21 cellular contexts compared by ENCODE assay signal in genomic region chr16:12767897-12768296, GRCh38. TPM values are rescaled to one million over a fixed set of nuclear protein-coding genes. Genes with fewer than 3 reads are reported as not detected.
DNase-seq lines count a peak whose midpoint lies in the region; ATAC-seq and TF ChIP-seq lines count a peak whose summit lies in the region.
"Had no signal": no experiment of that assay in that cellular context is flagged by ENCODE, and none has a peak within 500 bp of the region (broad histone marks: within the 10 kb centered on the region; RNA-seq: fewer than 3 reads in every experiment).

No MANE protein-coding gene starts in this region.

- CTCF ChIA-PET in CD4-positive, alpha-beta memory T cell (lab: Charles Lee; ENCODE audit: partially characterized antibody), result no interaction called here
- CTCF ChIA-PET in activated CD4-positive, alpha-beta memory T cell treated with anti-CD3 and anti-CD28 coated beads, Interleukin-2, amount 10 ng/mL, durations not matched to agents 7 days and 5 days (lab: Charles Lee), result no interaction called here

- H2AK5ac ChIP-seq in neuronal stem cell (ENCODE audit: low read depth, low read length), result no peak overlapping the region

- no peak for DNase-seq in CD4-positive, alpha-beta memory T cell
- DNase-seq in GM12865 (ENCODE audit: low read depth) (peak; percentile 47), neuronal stem cell (ENCODE audit: low spot score) (no peak), NCI-H226 (no peak), left ventricle myocardium superior (no peak)
- no peak for DNase-seq in activated CD4-positive, alpha-beta memory T cell treated with anti-CD3 and anti-CD28 coated beads, Interleukin-2, amount 10 ng/mL, durations not matched to agents 7 days and 5 days
- no peak for DNase-seq in effector memory CD4-positive, alpha-beta T cell
- no peak for DNase-seq in effector CD8-positive, alpha-beta T cell (lab: John Stamatoyannopoulos, UW)
- DNase-seq: activated B cell treated with CpG ODN at 0.5 μM for 24 hours; aorta; DMS79; heart left ventricle; NCI-H1417 treated with DMSO at 0.1 percent for 48 hours; NCI-H2107; NCI-H510A; NK-92 treated with Interleukin-12 subunit alpha and Interleukin-12 subunit beta, amount 100 ng/mL, for 24 hours; Peyer's patch; small intestine; stimulated activated CD4-positive, alpha-beta T cell treated with anti-CD3 and anti-CD28 coated beads, Interleukin-4, amount 100 ng/mL, for 1 hour; trophoblast cell had no signal

- peak overlapping the region in 3 of 7 donors; percentile 5 to 82 (median 44) for H3K27ac Mint-ChIP-seq in CD4-positive, alpha-beta memory T cell
- peak overlapping the region; percentile 53 for H3K27ac Mint-ChIP-seq in activated CD4-positive, alpha-beta memory T cell treated with anti-CD3 and anti-CD28 coated beads, Interleukin-2, amount 10 ng/mL, durations not matched to agents 7 days and 5 days
- H3K27ac Mint-ChIP-seq: activated B cell treated with CpG ODN at 0.5 μM for 24 hours had no signal

- POLR2A ChIA-PET in CD4-positive, alpha-beta memory T cell (lab: Charles Lee; ENCODE audit: partially characterized antibody), result interaction anchor here (1.0 kb wide), 1 partner anchor 14 kb away, joined by 3 read pairs; no protein-coding TSS in a partner anchor
- POLR2A ChIA-PET in activated CD4-positive, alpha-beta memory T cell treated with anti-CD3 and anti-CD28 coated beads, Interleukin-2, amount 10 ng/mL, durations not matched to agents 7 days and 5 days (lab: Charles Lee), result interaction anchor here (0.9 to 2.1 kb wide), 8 partner anchors 14 to 229 kb away, joined by 3 to 9 read pairs (median 4); partner anchors contain the start of gene CPPED1

- no peak for ATAC-seq in left ventricle myocardium superior
- ATAC-seq: heart left ventricle had no signal

- peaks cover 0 to 15% (median 7%) of the 10 kb centered on the region in 4 donors for H3K4me1 Mint-ChIP-seq in CD4-positive, alpha-beta memory T cell
- H3K4me1 Mint-ChIP-seq in activated CD4-positive, alpha-beta memory T cell treated with anti-CD3 and anti-CD28 coated beads, Interleukin-2, amount 10 ng/mL, durations not matched to agents 7 days and 5 days, result peaks cover 28% of the 10 kb centered on the region
- H3K4me1 Mint-ChIP-seq: activated B cell treated with CpG ODN at 0.5 μM for 24 hours had no signal

- H2BK120ac ChIP-seq in neuronal stem cell (ENCODE audit: low read depth, low read length), result no peak overlapping the region

- no peak overlapping the region for H2BK5ac ChIP-seq in neuronal stem cell (ENCODE audit: low read length)

- no peaks in the 10 kb centered on the region for H3K36me3 ChIP-seq in CD4-positive, alpha-beta memory T cell (ENCODE audit: insufficient read depth, low read length)
- no peaks in the 10 kb centered on the region for H3K36me3 ChIP-seq in effector memory CD4-positive, alpha-beta T cell (ENCODE audit: control insufficient read depth, insufficient read depth, low read length)
- no peaks in the 10 kb centered on the region for H3K36me3 ChIP-seq in neuronal stem cell (replicated peaks in 1 of 2; ENCODE audit: control insufficient read depth in 2 of 2, insufficient read depth in 2 of 2, low read length in 2 of 2)
- H3K36me3 ChIP-seq: heart left ventricle, Peyer's patch, SJSA1 had no signal

- H3K4me1 ChIP-seq in CD4-positive, alpha-beta memory T cell (ENCODE audit: insufficient read depth, low read length), result peaks cover 9% of the 10 kb centered on the region
- H3K4me1 ChIP-seq in effector memory CD4-positive, alpha-beta T cell (ENCODE audit: control insufficient read depth, insufficient read depth, low read length, poor library complexity, severe bottlenecking), result no peaks in the 10 kb centered on the region
- peaks cover 0 to 3% of the 10 kb centered on the region in 2 donors for H3K4me1 ChIP-seq in neuronal stem cell (ENCODE audit: control insufficient read depth in 2 of 2, insufficient read depth in 1 of 2, low read depth in 1 of 2, low read length in 2 of 2)
- H3K4me1 ChIP-seq: Peyer's patch, SJSA1 had no signal

- no peak overlapping the region for H4K8ac ChIP-seq in neuronal stem cell (ENCODE audit: low read depth, low read length)

- H3K4me3 Mint-ChIP-seq in CD4-positive, alpha-beta memory T cell, result peak overlapping the region in 5 of 8 donors; percentile 39 to 64 (median 44)
- peak overlapping the region; percentile 35 for H3K4me3 Mint-ChIP-seq in activated CD4-positive, alpha-beta memory T cell treated with anti-CD3 and anti-CD28 coated beads, Interleukin-2, amount 10 ng/mL, durations not matched to agents 7 days and 5 days
- H3K4me3 Mint-ChIP-seq: activated B cell treated with CpG ODN at 0.5 μM for 24 hours had no signal

- no peak overlapping the region for H2BK15ac ChIP-seq in neuronal stem cell (ENCODE audit: low read length)

- no peak overlapping the region for H2AFZ ChIP-seq in neuronal stem cell (ENCODE audit: low read length)

- no peaks in the 10 kb centered on the region for H3K27me3 ChIP-seq in CD4-positive, alpha-beta memory T cell (ENCODE audit: insufficient read depth, low read length)
- no peaks in the 10 kb centered on the region for H3K27me3 ChIP-seq in effector memory CD4-positive, alpha-beta T cell (replicated peaks; ENCODE audit: control insufficient read depth, insufficient read depth, low read length, poor library complexity, severe bottlenecking)
- no peaks in the 10 kb centered on the region for H3K27me3 ChIP-seq in neuronal stem cell (ENCODE audit: control insufficient read depth in 3 of 3, insufficient read depth in 3 of 3, low read depth in 1 of 3, low read length in 3 of 3)
- H3K27me3 ChIP-seq: heart left ventricle, Peyer's patch, SJSA1 had no signal

- WGBS in neuronal stem cell (ENCODE audit: extremely low coverage in 2 of 2, insufficient read length in 2 of 2, insufficient replicate concordance in 1 of 2), 2 donors, result no CpG with 5 or more reads among the region's 6 CpGs

- no peak overlapping the region for H4K91ac ChIP-seq in neuronal stem cell (ENCODE audit: low read depth, low read length, poor library complexity)

- no peak overlapping the region for H3K27ac ChIP-seq in CD4-positive, alpha-beta memory T cell (ENCODE audit: low read depth, low read length)
- no peak overlapping the region for H3K27ac ChIP-seq in effector memory CD4-positive, alpha-beta T cell (ENCODE audit: insufficient read depth, low read length, poor library complexity, severe bottlenecking)
- H3K27ac ChIP-seq in neuronal stem cell (replicated peaks; ENCODE audit: low read length), result no peak overlapping the region
- H3K27ac ChIP-seq: heart left ventricle, Peyer's patch, SJSA1 had no signal

- no peak overlapping the region for H3K18ac ChIP-seq in neuronal stem cell (ENCODE audit: low read length)

- TF ChIP-seq CTCF in GM12865 (IDR thresholded peaks at IDR 0.05; ENCODE audit: insufficient read depth, low read depth, low read length, missing control alignments), result no peak

- no peak overlapping the region for H3K4ac ChIP-seq in neuronal stem cell (ENCODE audit: low read length)

- no peak overlapping the region for H3K4me3 ChIP-seq in CD4-positive, alpha-beta memory T cell (ENCODE audit: low read length in 2 of 2)
- H3K4me3 ChIP-seq in GM12865 (ENCODE audit: low read depth, low read length) (no peak overlapping the region), neuronal stem cell (ENCODE audit: low read length in 2 of 2) (no peak overlapping the region)
- H3K4me3 ChIP-seq in effector memory CD4-positive, alpha-beta T cell (ENCODE audit: insufficient read depth, low read depth, low read length, poor library complexity, severe bottlenecking), result peak overlapping the region; percentile 12
- H3K4me3 ChIP-seq: heart left ventricle, Peyer's patch, SJSA1 had no signal

- H3K23ac ChIP-seq in neuronal stem cell (ENCODE audit: low read depth, low read length, poor library complexity), result no peak overlapping the region

- no peaks in the 10 kb centered on the region for H3K9me3 ChIP-seq in CD4-positive, alpha-beta memory T cell (ENCODE audit: control insufficient read depth in 1 of 2, low read length in 2 of 2)
- no peaks in the 10 kb centered on the region for H3K9me3 ChIP-seq in effector memory CD4-positive, alpha-beta T cell (ENCODE audit: control insufficient read depth, low read length)
- H3K9me3 ChIP-seq in neuronal stem cell (replicated peaks in 1 of 2; ENCODE audit: control insufficient read depth in 2 of 2, insufficient read depth in 1 of 2, low read depth in 1 of 2, low read length in 2 of 2), result no peaks in the 10 kb centered on the region
- H3K9me3 ChIP-seq: heart left ventricle, Peyer's patch, SJSA1 had no signal

- H3K79me1 ChIP-seq in neuronal stem cell (ENCODE audit: low read depth, low read length), result peaks cover 2% of the 10 kb centered on the region

- H3K27me3 Mint-ChIP-seq in CD4-positive, alpha-beta memory T cell, result no peaks in the 10 kb centered on the region
- no peaks in the 10 kb centered on the region for H3K27me3 Mint-ChIP-seq in activated CD4-positive, alpha-beta memory T cell treated with anti-CD3 and anti-CD28 coated beads, Interleukin-2, amount 10 ng/mL, durations not matched to agents 7 days and 5 days
- H3K27me3 Mint-ChIP-seq: activated B cell treated with CpG ODN at 0.5 μM for 24 hours had no signal

- H3K4me2 ChIP-seq in neuronal stem cell (ENCODE audit: insufficient read depth, low read length, poor library complexity, severe bottlenecking), result no peak overlapping the region

- no peak overlapping the region for H3K14ac ChIP-seq in neuronal stem cell (ENCODE audit: low read length)

- intact Hi-C loops in CD4-positive, alpha-beta memory T cell (cut with micrococcal nuclease), result no loop called here
- intact Hi-C loops in left ventricle myocardium superior (cut with micrococcal nuclease), result no loop called here

- peaks cover 0 to 12% of the 10 kb centered on the region in 2 donors for H3K36me3 Mint-ChIP-seq in CD4-positive, alpha-beta memory T cell
- peaks cover 38% of the 10 kb centered on the region for H3K36me3 Mint-ChIP-seq in activated CD4-positive, alpha-beta memory T cell treated with anti-CD3 and anti-CD28 coated beads, Interleukin-2, amount 10 ng/mL, durations not matched to agents 7 days and 5 days (ENCODE audit: low read depth)

- no peak overlapping the region for H2BK12ac ChIP-seq in neuronal stem cell (ENCODE audit: low read length)

- no peak overlapping the region for H3K9ac ChIP-seq in neuronal stem cell (ENCODE audit: low read depth, low read length, poor library complexity)

- H3K9me3 Mint-ChIP-seq in CD4-positive, alpha-beta memory T cell, result no peaks in the 10 kb centered on the region
- H3K9me3 Mint-ChIP-seq in activated CD4-positive, alpha-beta memory T cell treated with anti-CD3 and anti-CD28 coated beads, Interleukin-2, amount 10 ng/mL, durations not matched to agents 7 days and 5 days, result no peaks in the 10 kb centered on the region
- H3K9me3 Mint-ChIP-seq: activated B cell treated with CpG ODN at 0.5 μM for 24 hours had no signal

RNA-seq across cellular contexts. Expression of gene CPPED1, which starts 35.8 kb away (rescaled TPM):
- total RNA-seq in CD4-positive, alpha-beta memory T cell, result 1 to 10 TPM; 7.6 to 7.9 TPM
- polyA plus RNA-seq in CD4-positive, alpha-beta memory T cell, result 10 to 100 TPM in 1 of 2 donors, 1 to 10 TPM in 1; 9.9 to 12.2 TPM
- 10 to 100 TPM; 26.1 to 27.0 TPM for total RNA-seq in activated CD4-positive, alpha-beta memory T cell treated with anti-CD3 and anti-CD28 coated beads, Interleukin-2, amount 10 ng/mL, durations not matched to agents 7 days and 5 days
- 6.0 TPM for polyA plus RNA-seq in neuronal stem cell (2013, experiment 1 of 2)
- polyA plus RNA-seq in neuronal stem cell (2013, experiment 2 of 2), result 5.8 TPM
- total RNA-seq in left ventricle myocardium superior, result 15.1 TPM
